In the genomic region with DNA sequence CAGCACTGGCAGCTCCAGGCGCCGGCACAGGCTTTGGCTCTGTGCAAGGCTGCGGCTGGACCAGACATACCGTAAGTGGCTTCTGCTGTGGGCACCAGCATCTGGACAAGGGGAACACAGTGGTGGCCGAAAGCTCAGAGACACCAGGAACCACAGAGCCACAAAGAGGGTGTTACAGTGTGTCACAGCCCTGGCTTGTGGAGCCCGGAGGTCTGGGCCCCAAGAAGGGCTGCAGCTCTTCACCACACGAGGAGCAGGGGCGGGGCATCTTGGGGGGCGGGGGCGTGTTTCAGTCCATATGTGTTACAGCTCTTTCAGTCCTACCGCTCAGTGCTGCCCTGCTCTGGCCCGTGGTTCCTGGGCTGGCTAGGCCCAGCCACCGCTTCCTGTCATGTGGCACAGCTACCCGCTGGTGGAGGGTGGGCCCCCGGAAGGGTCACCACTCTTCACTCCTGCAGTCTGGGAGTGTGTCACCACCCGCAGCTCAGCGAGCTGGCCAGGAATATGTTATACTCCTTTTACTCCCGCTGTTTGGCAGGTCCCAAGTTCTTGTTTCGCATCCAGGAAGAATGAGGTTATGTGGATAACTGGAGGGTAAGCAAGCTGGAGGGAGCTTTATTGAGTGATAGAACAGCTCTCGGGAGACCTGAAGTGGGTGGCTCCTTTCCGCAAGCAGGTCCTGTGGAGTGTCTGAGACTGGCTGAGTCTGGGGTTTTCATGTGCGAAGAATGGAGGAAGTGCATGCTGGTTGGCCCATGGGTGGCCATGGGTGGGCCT, we compare ENCODE assay signal across 8 cellular contexts. TPM values are rescaled to one million over a fixed set of nuclear protein-coding genes. Genes with fewer than 3 reads are reported as not detected.
A peak's percentile ranks its signal among the peaks of the same experiment; 100 is the strongest.
DNase-seq lines count a peak whose midpoint lies in the region; ATAC-seq and TF ChIP-seq lines count a peak whose summit lies in the region.

No MANE protein-coding gene starts in this region.

- TF ChIP-seq POLR2A in right lobe of liver (IDR thresholded peaks at IDR 0.05) = peak; percentile 52

- 69% methylated on average over 5 of the region's 22 CpGs for WGBS in right lobe of liver (ENCODE audit: insufficient coverage, low coverage, low lambda C conversion rate, missing lambda C conversion rate)

- H3K4me3 ChIP-seq in H7 (ENCODE audit: insufficient read depth, low read depth, low read length) = peak overlapping the region; percentile 63
- H3K4me3 ChIP-seq in right lobe of liver = peak overlapping the region in 2 of 3 donors; percentile 19 to 20

- peaks cover 0 to 11% (median 0%) of the 10 kb centered on the region in 4 donors for H3K4me1 ChIP-seq in right lobe of liver

- H3K27ac ChIP-seq in right lobe of liver = peak overlapping the region in 2 of 3 donors; percentile 24 to 54

- ATAC-seq in right lobe of liver (peak; percentile 58 to 72 (median 64)), HG03196 (IDR thresholded peaks at IDR 0.05; ENCODE audit: unreplicated experiment) (no peak)

- no peaks in the 10 kb centered on the region for H3K36me3 ChIP-seq in H7 (replicated peaks; ENCODE audit: control insufficient read depth, insufficient read depth, low read length)
- no peaks in the 10 kb centered on the region for H3K36me3 ChIP-seq in right lobe of liver

- DNase-seq in C1 segment of cervical spinal cord (lab: John Stamatoyannopoulos, UW) (peak in 10 of 14 donors; percentile 21 to 68 (median 45)), H7 (peak; percentile 92), SKM-1 treated with dmso at 0.1 percent for 144 hours (lab: John Stamatoyannopoulos, UW; ENCODE audit: unreplicated experiment) (peak; percentile 84), cerebellar cortex (ENCODE audit: low spot score) (peak; percentile 86), right lobe of liver (peak; percentile 75 to 81 (median 81)), NCI-H446 (lab: John Stamatoyannopoulos, UW) (no peak)
- DNase-seq in stimulated activated CD8-positive, alpha-beta memory T cell treated with anti-CD3 and anti-CD28 coated beads, Interleukin-4, amount 100 ng/mL, for 24 hours (ENCODE audit: low read depth) = peak; percentile 48

- H3K9me3 ChIP-seq in right lobe of liver = no peaks in the 10 kb centered on the region

- TF ChIP-seq CTCF in right lobe of liver (IDR thresholded peaks at IDR 0.05) = no peak

- intact Hi-C loops in right lobe of liver (cut with DNase I) = no loop called here

- no peaks in the 10 kb centered on the region for H3K27me3 ChIP-seq in H7 (ENCODE audit: control insufficient read depth, insufficient read depth, low read length)
- H3K27me3 ChIP-seq in right lobe of liver = no peaks in the 10 kb centered on the region

RNA-seq across cellular contexts. Expression of a gene that starts 3.3 kb away (rescaled TPM):
- total RNA-seq in H7 (2014; rRNA removed; shearing (Covaris generic)) = 14.4 and 14.5 TPM in 2 replicates
- 10 to 100 TPM; 15.2 to 42.0 (median 22.3) TPM for total RNA-seq in right lobe of liver

RNA-seq across cellular contexts. Expression of a gene that starts 15.3 kb away (rescaled TPM):
- 25.0 and 25.6 TPM in 2 replicates for total RNA-seq in H7 (2014; rRNA removed; shearing (Covaris generic))
- total RNA-seq in right lobe of liver = 10 to 100 TPM; 22.7 to 45.5 (median 29.0) TPM

RNA-seq across cellular contexts. Expression of a gene that starts 49.2 kb away (rescaled TPM):
- total RNA-seq in H7 (2014; rRNA removed; shearing (Covaris generic)) = 3.9 and 4.6 TPM in 2 replicates
- 1 to 10 TPM in 5 of 6 experiments, under 1 TPM in 1; 0.40 to 4.9 (median 1.7) TPM for total RNA-seq in right lobe of liver

Comparison
In these comparisons a context has a peak if more than half of its experiments do, and no peak if none do; other contexts are left out.
1. DNase-seq: peak in C1 segment of cervical spinal cord (10 of 14), H7 (single experiment), SKM-1 treated with dmso at 0.1 percent for 144 hours (single experiment), cerebellar cortex (single experiment), right lobe of liver (3 of 3) and stimulated activated CD8-positive, alpha-beta memory T cell treated with anti-CD3 and anti-CD28 coated beads, Interleukin-4, amount 100 ng/mL, for 24 hours (single experiment); none in NCI-H446 (0 of 2).